ENCODE assay signal across 15 cellular contexts in the genomic region with DNA sequence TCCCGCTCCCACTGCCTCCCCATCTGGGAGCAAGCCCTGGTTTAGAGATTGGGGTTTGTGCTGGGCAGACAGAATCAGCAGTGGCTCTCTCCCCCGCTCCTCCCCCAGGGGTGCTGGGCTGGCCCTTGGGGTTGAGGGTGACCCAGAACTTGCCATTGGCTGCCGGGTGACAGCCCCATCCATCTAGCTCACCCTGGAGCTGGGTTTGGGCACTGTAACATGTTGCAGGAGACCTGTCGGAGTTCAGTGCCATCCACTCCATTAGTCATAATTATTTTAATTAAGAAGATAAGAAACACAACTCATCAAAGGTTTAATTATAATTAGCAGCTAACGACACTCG.
DNase-seq lines count a peak whose midpoint lies in the region; ATAC-seq and TF ChIP-seq lines count a peak whose summit lies in the region.
"Had no signal": no experiment of that assay in that cellular context is flagged by ENCODE, and none has a peak within 500 bp of the region (broad histone marks: within the 10 kb centered on the region; RNA-seq: fewer than 3 reads in every experiment).

No MANE protein-coding gene starts in this region.

- no peak overlapping the region for H3K23ac ChIP-seq in IMR-90 (ENCODE audit: low read depth, low read length)

- H3K14ac ChIP-seq in IMR-90 (replicated peaks; ENCODE audit: low read depth, low read length), result peak overlapping the region; percentile 91

- H3K9ac ChIP-seq in IMR-90 (ENCODE audit: low read depth, low read length), result no peak overlapping the region

- CTCF ChIA-PET in IMR-90 (lab: Yijun Ruan, JAX), result no interaction called here

- peak overlapping the region; percentile 97 for H2BK120ac ChIP-seq in IMR-90 (ENCODE audit: low read depth, low read length)

- in situ Hi-C loops in IMR-90 (cut with MboI; ENCODE audit: low sequenced_read_pairs), result no loop called here

- no peaks in the 10 kb centered on the region for H3K27me3 Mint-ChIP-seq in mesothelial cell of epicardium (ENCODE audit: low read depth)

- BruUV-seq in IMR-90 (replicated peaks; lab: Mats Ljungman, UMichigan), result no TSS peak

- H3K4me3 Mint-ChIP-seq in mesothelial cell of epicardium, result no peak overlapping the region
- H3K4me3 Mint-ChIP-seq: activated naive CD8-positive, alpha-beta T cell treated with anti-CD3 and anti-CD28 coated beads for 36 hours; natural killer cell treated with Interleukin-12 subunit alpha and Interleukin-12 subunit beta and Interleukin-15 and Interleukin-18, amount 100 ng/mL, for 72 hours had no signal

- H3K9me3 ChIP-seq in IMR-90 (ENCODE audit: control insufficient read depth, insufficient read depth, low read length) (peaks cover 2% of the 10 kb centered on the region; the same call in 1 of the 2 replicates), spleen (no peaks in the 10 kb centered on the region)

- peak overlapping the region; percentile 88 for H3K4ac ChIP-seq in IMR-90 (ENCODE audit: low read depth, low read length)

- H3K4me3 ChIP-seq in IMR-90 (ENCODE audit: insufficient read depth, low read depth, low read length), result no peak overlapping the region
- no peak overlapping the region for H3K4me3 ChIP-seq in spleen
- H3K4me3 ChIP-seq: GM12878 had no signal

- no peak for TF ChIP-seq CTCF in IMR-90 (conservative IDR thresholded peaks at IDR 0.05; ENCODE audit: low read depth, low read length)
- TF ChIP-seq CTCF in mesothelial cell of epicardium (IDR thresholded peaks at IDR 0.05; ENCODE audit: unreplicated experiment), result no peak
- TF ChIP-seq CTCF in spleen (IDR thresholded peaks at IDR 0.05 in 8 of 11, conservative IDR thresholded peaks at IDR 0.05 in 3 of 11), result no peak
- TF ChIP-seq CTCF in GM10266 (IDR thresholded peaks at IDR 0.05; ENCODE audit: control insufficient read depth, insufficient read depth, low read depth, missing control alignments), result no peak

- no peak overlapping the region; the same call in 1 of the 2 replicates for H4K5ac ChIP-seq in IMR-90 (ENCODE audit: low read depth, low read length)

- 0 out of 2 replicates have a peak overlapping the region, but pooled peaks have one; percentile 63 for H2BK20ac ChIP-seq in IMR-90 (ENCODE audit: low read depth, low read length)

- POLR2A ChIA-PET in IMR-90 (lab: Charles Lee; ENCODE audit: unreplicated experiment), result no interaction called here

- no peak overlapping the region for H3K56ac ChIP-seq in IMR-90 (ENCODE audit: extremely low read depth, insufficient read depth, low read length)

- dilution Hi-C loops in IMR-90 (cut with HindIII; ENCODE audit: low sequenced_read_pairs, unreplicated experiment), result no loop called here

- no peaks in the 10 kb centered on the region for H3K79me1 ChIP-seq in IMR-90 (ENCODE audit: low read depth in 1 of 2, low read length in 2 of 2)

- H3K4me1 ChIP-seq in IMR-90 (ENCODE audit: control insufficient read depth, insufficient read depth, low read length) (peaks cover 14% of the 10 kb centered on the region), spleen (peaks cover 0 to 27% (median 11%) of the 10 kb centered on the region in 6 donors)

- H4K20me1 ChIP-seq in IMR-90 (ENCODE audit: insufficient read depth, low read length), result no peaks in the 10 kb centered on the region

- H3K9me1 ChIP-seq in IMR-90 (ENCODE audit: insufficient read depth, low read length), result peaks cover 10% of the 10 kb centered on the region; the same call in 1 of the 2 replicates

- no peak overlapping the region for H3K4me2 ChIP-seq in IMR-90 (ENCODE audit: low read depth, low read length)

- peaks cover 87% of the 10 kb centered on the region for H3K4me1 Mint-ChIP-seq in mesothelial cell of epicardium
- H3K4me1 Mint-ChIP-seq: activated naive CD8-positive, alpha-beta T cell treated with anti-CD3 and anti-CD28 coated beads for 36 hours had no signal

- H2AK9ac ChIP-seq in IMR-90 (replicated peaks; ENCODE audit: low read depth, low read length, poor library complexity), result peak overlapping the region; percentile 97

- H4K8ac ChIP-seq in IMR-90 (ENCODE audit: low read depth in 2 of 2, low read length in 2 of 2), result peak overlapping the region; percentile 29 to 96; a peak in 2 of 4 replicates

- no peaks in the 10 kb centered on the region for H3K36me3 ChIP-seq in IMR-90 (ENCODE audit: control insufficient read depth, insufficient read depth, low read length)
- H3K36me3 ChIP-seq in spleen, result no peaks in the 10 kb centered on the region

- peak overlapping the region; percentile 72 for H2BK5ac ChIP-seq in IMR-90 (ENCODE audit: low read depth, low read length, poor library complexity, severe bottlenecking)

- H2AFZ ChIP-seq in IMR-90 (replicated peaks; ENCODE audit: low read length, poor library complexity), result peak overlapping the region; percentile 98

- H2AK5ac ChIP-seq in IMR-90 (ENCODE audit: low read depth, low read length), result peak overlapping the region; percentile 86

- no peak for DNase-seq in IMR-90
- DNase-seq in caudate nucleus (lab: John Stamatoyannopoulos, UW), result no peak
- no peak for DNase-seq in mesothelial cell of epicardium (ENCODE audit: low spot score in 2 of 2, unreplicated experiment in 2 of 2)
- no peak for DNase-seq in spleen
- DNase-seq in dedifferentiated amniotic fluid mesenchymal stem cell (ENCODE audit: extremely low spot score), result no peak
- no peak for DNase-seq in SIG-M5 treated with dmso at 0.1 percent for 504 hours (lab: John Stamatoyannopoulos, UW; ENCODE audit: unreplicated experiment)
- DNase-seq in GM10266 (ENCODE audit: extremely low spot score), result no peak
- no peak for DNase-seq in midbrain (lab: John Stamatoyannopoulos, UW)
- DNase-seq: activated naive CD8-positive, alpha-beta T cell treated with anti-CD3 and anti-CD28 coated beads for 36 hours; AML-193; Kasumi-1; NCI-H748 treated with DMSO at 0.1 percent for 48 hours; SIG-M5 had no signal

- intact Hi-C loops in IMR-90 (cut with micrococcal nuclease) (no loop called here), spleen (cut with DNase I; ENCODE audit: low total_unique reads) (no loop called here)

- no peak overlapping the region for H3K18ac ChIP-seq in IMR-90 (ENCODE audit: low read depth, low read length)

- TF ChIP-seq POLR2A in IMR-90 (IDR thresholded peaks at IDR 0.05; ENCODE audit: low read depth, low read length) (no peak), spleen (IDR thresholded peaks at IDR 0.05) (no peak)

- H3K36me3 Mint-ChIP-seq in mesothelial cell of epicardium, result no peaks in the 10 kb centered on the region
- H3K36me3 Mint-ChIP-seq: activated naive CD8-positive, alpha-beta T cell treated with anti-CD3 and anti-CD28 coated beads for 36 hours; natural killer cell treated with Interleukin-12 subunit alpha and Interleukin-12 subunit beta and Interleukin-15 and Interleukin-18, amount 100 ng/mL, for 72 hours had no signal

- H3K27ac ChIP-seq in IMR-90 (ENCODE audit: insufficient read depth, low read length) (peak overlapping the region; percentile 81), caudate nucleus (ENCODE audit: low read depth, low read length) (peak overlapping the region; percentile 93), spleen (peak overlapping the region in 6 of 8 donors; percentile 12 to 80 (median 72))

- H3K27me3 ChIP-seq in IMR-90 (ENCODE audit: control insufficient read depth, insufficient read depth, low read length), result 0 out of 2 replicates have a peak, but pooled peaks cover 2% of the 10 kb centered on the region
- H3K27me3 ChIP-seq in spleen (replicated peaks in 1 of 7), result peaks cover 0 to 19% (median 0%) of the 10 kb centered on the region in 7 donors

- no CpG with 5 or more reads among the region's 6 CpGs for WGBS in IMR-90 (ENCODE audit: extremely low coverage in 2 of 2, insufficient read length in 1 of 2), 2 experiments
- 76 to 85% (median 83%) methylated on average over 4 to 6 of the region's 6 CpGs for WGBS in spleen, 5 donors

- H3K9me3 Mint-ChIP-seq in mesothelial cell of epicardium, result no peaks in the 10 kb centered on the region
- H3K9me3 Mint-ChIP-seq: activated naive CD8-positive, alpha-beta T cell treated with anti-CD3 and anti-CD28 coated beads for 36 hours; natural killer cell treated with Interleukin-12 subunit alpha and Interleukin-12 subunit beta and Interleukin-15 and Interleukin-18, amount 100 ng/mL, for 72 hours had no signal

- no peak overlapping the region for H2BK15ac ChIP-seq in IMR-90 (ENCODE audit: low read depth, low read length)

- peak overlapping the region; percentile 88; the same call in 1 of the 2 replicates for H4K91ac ChIP-seq in IMR-90 (ENCODE audit: insufficient read depth, low read depth, low read length)

- no peak for ATAC-seq in IMR-90 (ENCODE audit: low read depth)

- peak overlapping the region; percentile 30 for H3K27ac Mint-ChIP-seq in mesothelial cell of epicardium
- H3K27ac Mint-ChIP-seq: activated naive CD8-positive, alpha-beta T cell treated with anti-CD3 and anti-CD28 coated beads for 36 hours; natural killer cell treated with Interleukin-12 subunit alpha and Interleukin-12 subunit beta and Interleukin-15 and Interleukin-18, amount 100 ng/mL, for 72 hours had no signal

- no peak for TF ChIP-seq RAD21 in IMR-90 (IDR thresholded peaks at IDR 0.05; ENCODE audit: low read length)

TF ChIP-seq in IMR-90, 13 proteins besides CTCF, POLR2A, EP300 and RAD21:
- TF ChIP-seq RFX5 (IDR thresholded peaks at IDR 0.05; ENCODE audit: low read depth, low read length), result no peak
- TF ChIP-seq, protein P1, sequence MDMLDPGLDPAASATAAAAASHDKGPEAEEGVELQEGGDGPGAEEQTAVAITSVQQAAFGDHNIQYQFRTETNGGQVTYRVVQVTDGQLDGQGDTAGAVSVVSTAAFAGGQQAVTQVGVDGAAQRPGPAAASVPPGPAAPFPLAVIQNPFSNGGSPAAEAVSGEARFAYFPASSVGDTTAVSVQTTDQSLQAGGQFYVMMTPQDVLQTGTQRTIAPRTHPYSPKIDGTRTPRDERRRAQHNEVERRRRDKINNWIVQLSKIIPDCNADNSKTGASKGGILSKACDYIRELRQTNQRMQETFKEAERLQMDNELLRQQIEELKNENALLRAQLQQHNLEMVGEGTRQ (IDR thresholded peaks at IDR 0.05; ENCODE audit: low read depth, low read length), result no peak
- TF ChIP-seq MAFK (IDR thresholded peaks at IDR 0.05; ENCODE audit: low read depth, low read length), result no peak
